In the genomic region with DNA sequence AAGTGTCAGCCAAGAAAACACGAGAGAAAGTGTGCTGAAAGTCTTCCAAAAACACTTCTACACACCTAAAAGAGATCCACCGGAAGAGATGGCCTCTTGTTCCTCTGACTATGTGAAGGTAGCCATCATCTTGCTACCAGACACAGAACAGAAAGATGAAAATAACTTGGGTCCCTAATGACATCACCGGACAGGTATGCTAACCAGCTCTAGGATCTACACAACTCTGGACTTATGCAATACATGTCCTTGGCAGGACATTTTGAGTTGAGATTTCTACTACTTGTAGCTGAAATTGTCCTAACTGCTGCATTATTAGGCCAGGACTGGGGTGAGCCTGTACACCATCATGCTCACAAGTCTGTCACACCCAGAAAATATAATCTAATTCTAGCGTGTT, we compare ENCODE assay signal across 19 cellular contexts.
A peak's percentile ranks its signal among the peaks of the same experiment; 100 is the strongest.
DNase-seq lines count a peak whose midpoint lies in the region; ATAC-seq and TF ChIP-seq lines count a peak whose summit lies in the region.
"Had no signal": no experiment of that assay in that cellular context is flagged by ENCODE, and none has a peak within 500 bp of the region (broad histone marks: within the 10 kb centered on the region; RNA-seq: fewer than 3 reads in every experiment).

No MANE protein-coding gene starts in this region.

- H3K27me3 Mint-ChIP-seq in Calu3 (ENCODE audit: unreplicated experiment), result no peaks in the 10 kb centered on the region
- H3K27me3 Mint-ChIP-seq in HFFc6 (ENCODE audit: insufficient read depth), result no peaks in the 10 kb centered on the region; the same call in 1 of the 2 replicates
- H3K27me3 Mint-ChIP-seq: activated naive CD8-positive, alpha-beta T cell treated with anti-CD3 and anti-CD28 coated beads, Interleukin-2, amount 10 ng/mL, durations not matched to agents 7 days and 5 days; naive thymus-derived CD8-positive, alpha-beta T cell had no signal

- intact Hi-C loops in Calu3 (cut with micrococcal nuclease; ENCODE audit: unreplicated experiment), result no loop called here

- no peak overlapping the region for H4K5ac ChIP-seq in mesendoderm (ENCODE audit: low read length)

- H3K23ac ChIP-seq in mesendoderm (ENCODE audit: low read length), result no peak overlapping the region

- in situ Hi-C loops in GM13976 (cut with MboI; ENCODE audit: low sequenced_read_pairs, unreplicated experiment), result no loop called here

- H3K4me1 Mint-ChIP-seq in Calu3 (ENCODE audit: low read depth, unreplicated experiment), result peaks cover 12% of the 10 kb centered on the region
- no peaks in the 10 kb centered on the region for H3K4me1 Mint-ChIP-seq in HFFc6 (ENCODE audit: low read depth)

- H3K27ac Mint-ChIP-seq in Calu3 (ENCODE audit: unreplicated experiment), result peak overlapping the region; percentile 4
- no peak overlapping the region for H3K27ac Mint-ChIP-seq in HFFc6
- H3K27ac Mint-ChIP-seq: activated naive CD8-positive, alpha-beta T cell treated with anti-CD3 and anti-CD28 coated beads, Interleukin-2, amount 10 ng/mL, durations not matched to agents 7 days and 5 days had no signal

- H2BK5ac ChIP-seq in mesendoderm (ENCODE audit: low read length), result no peak overlapping the region

- ATAC-seq in foreskin keratinocyte, result no peak
- ATAC-seq: naive thymus-derived CD8-positive, alpha-beta T cell had no signal

- no peak overlapping the region for H3K4me2 ChIP-seq in mesendoderm (ENCODE audit: low read length)
- H3K4me2 ChIP-seq: SK-N-SH had no signal

- H2AK5ac ChIP-seq in mesendoderm (ENCODE audit: low read length), result no peak overlapping the region

- TF ChIP-seq CTCF in Calu3 (IDR thresholded peaks at IDR 0.05; ENCODE audit: unreplicated experiment), result no peak
- TF ChIP-seq CTCF in foreskin keratinocyte (conservative IDR thresholded peaks at IDR 0.05), result no peak
- no peak for TF ChIP-seq CTCF in GM13976 (IDR thresholded peaks at IDR 0.05; ENCODE audit: borderline replicate concordance, control extremely low read depth, extremely low read depth, insufficient read depth, missing control alignments)
- no peak for TF ChIP-seq CTCF in HFFc6 (IDR thresholded peaks at IDR 0.05)

- H3K27me3 ChIP-seq in foreskin keratinocyte, result peaks cover 4% of the 10 kb centered on the region
- H3K27me3 ChIP-seq in mesendoderm (ENCODE audit: insufficient read depth, low read length, poor library complexity), result no peaks in the 10 kb centered on the region
- H3K27me3 ChIP-seq: cardiac muscle cell had no signal

- no peak overlapping the region for H2BK120ac ChIP-seq in mesendoderm (ENCODE audit: low read depth, low read length)

- CTCF ChIA-PET in Calu3 (lab: Charles Lee), result no interaction called here

- no peak overlapping the region for H2BK15ac ChIP-seq in mesendoderm (replicated peaks; ENCODE audit: low read depth)

- no peak overlapping the region for H3K56ac ChIP-seq in mesendoderm (ENCODE audit: low read length)

- H3K4me1 ChIP-seq in foreskin keratinocyte, result no peaks in the 10 kb centered on the region
- H3K4me1 ChIP-seq in mesendoderm (ENCODE audit: control insufficient read depth, low read depth, low read length), result no peaks in the 10 kb centered on the region

- H3K79me1 ChIP-seq in mesendoderm (ENCODE audit: low read length), result no peaks in the 10 kb centered on the region

- WGBS in mesendoderm (ENCODE audit: extremely low coverage, insufficient coverage, low lambda C conversion rate), result no CpG with 5 or more reads among the region's 4 CpGs

- BruUV-seq in Calu3 (replicated peaks; lab: Mats Ljungman, UMichigan), result no TSS peak

- H3K36me3 Mint-ChIP-seq in Calu3 (ENCODE audit: insufficient read depth, unreplicated experiment), result no peaks in the 10 kb centered on the region
- H3K36me3 Mint-ChIP-seq in HFFc6 (ENCODE audit: low read depth), result no peaks in the 10 kb centered on the region

- H4K8ac ChIP-seq in mesendoderm (ENCODE audit: low read depth, low read length), result no peak overlapping the region

- H3K36me3 ChIP-seq in mesendoderm (ENCODE audit: control insufficient read depth, insufficient read depth, low read length), result no peaks in the 10 kb centered on the region
- H3K36me3 ChIP-seq: cardiac muscle cell had no signal

- no peaks in the 10 kb centered on the region for H3K9me3 Mint-ChIP-seq in Calu3 (ENCODE audit: low read depth, unreplicated experiment)
- H3K9me3 Mint-ChIP-seq in HFFc6, result peaks cover 17% of the 10 kb centered on the region

- H3K4ac ChIP-seq in mesendoderm (ENCODE audit: low read depth, low read length), result no peak overlapping the region

- no peak overlapping the region for H3K18ac ChIP-seq in mesendoderm (ENCODE audit: low read length)

- no peak overlapping the region for H3K9ac ChIP-seq in mesendoderm (ENCODE audit: low read length)
- H3K9ac ChIP-seq: SK-N-SH had no signal

- DNase-seq in Calu3 (peak; percentile 23), astrocyte of the hippocampus (ENCODE audit: low read depth, low spot score) (peak; percentile 49), foreskin keratinocyte (peak; percentile 19 to 29), renal cortical epithelial cell (ENCODE audit: low read depth) (peak; percentile 5), GM13976 (ENCODE audit: low spot score) (no peak), mesendoderm (no peak), HFFc6 (no peak)
- no peak for DNase-seq in activated CD4-positive, CD25-positive, alpha-beta regulatory T cell treated with anti-CD3 and anti-CD28 coated beads, Interleukin-2, amount 50 U/mL, for 72 hours
- DNase-seq: activated CD4-positive, alpha-beta T cell treated with anti-CD3 and anti-CD28 coated beads, Interleukin-2, amount 50 U/mL, for 48 hours; activated CD8-positive, alpha-beta memory T cell treated with anti-CD3 and anti-CD28 coated beads, Interleukin-2, amount 50 U/mL, for 48 hours; activated naive CD8-positive, alpha-beta T cell treated with anti-CD3 and anti-CD28 coated beads, Interleukin-2, amount 10 ng/mL, durations not matched to agents 7 days and 5 days; dermis blood vessel endothelial cell; DMS 273 treated with DMSO at 0.1 percent for 48 hours; naive thymus-derived CD8-positive, alpha-beta T cell; NCI-H1436 treated with DMSO at 0.1 percent for 48 hours; NCI-H524 treated with DMSO at 0.1 percent for 48 hours; SK-N-SH; stimulated activated CD8-positive, alpha-beta memory T cell treated with anti-CD3 and anti-CD28 coated beads, Interleukin-4, amount 100 ng/mL, for 48 hours had no signal

- no peak overlapping the region for H3K4me3 ChIP-seq in mesendoderm (ENCODE audit: low read length)
- H3K4me3 ChIP-seq: cardiac muscle cell had no signal

- H3K4me3 Mint-ChIP-seq in Calu3 (ENCODE audit: low read depth, unreplicated experiment), result no peak overlapping the region
- no peak overlapping the region for H3K4me3 Mint-ChIP-seq in HFFc6
- H3K4me3 Mint-ChIP-seq: activated naive CD8-positive, alpha-beta T cell treated with anti-CD3 and anti-CD28 coated beads, Interleukin-2, amount 10 ng/mL, durations not matched to agents 7 days and 5 days had no signal

- H3K79me2 ChIP-seq in mesendoderm (ENCODE audit: control insufficient read depth, insufficient read depth, low read length), result no peaks in the 10 kb centered on the region

- H3K27ac ChIP-seq in foreskin keratinocyte, result no peak overlapping the region
- H3K27ac ChIP-seq in mesendoderm (ENCODE audit: low read depth, low read length), result no peak overlapping the region
- H3K27ac ChIP-seq: cardiac muscle cell had no signal

Comparison
In these comparisons a context has a peak if more than half of its experiments do, and no peak if none do; other contexts are left out.
1. DNase-seq: peak in Calu3 (single experiment), astrocyte of the hippocampus (single experiment), foreskin keratinocyte (2 of 2) and renal cortical epithelial cell (single experiment); none in GM13976 (single experiment), activated CD4-positive, CD25-positive, alpha-beta regulatory T cell treated with anti-CD3 and anti-CD28 coated beads, Interleukin-2, amount 50 U/mL, for 72 hours (single experiment), mesendoderm (single experiment) and HFFc6 (single experiment).